ENCODE assay signal across 1 cellular context in the genomic region with DNA sequence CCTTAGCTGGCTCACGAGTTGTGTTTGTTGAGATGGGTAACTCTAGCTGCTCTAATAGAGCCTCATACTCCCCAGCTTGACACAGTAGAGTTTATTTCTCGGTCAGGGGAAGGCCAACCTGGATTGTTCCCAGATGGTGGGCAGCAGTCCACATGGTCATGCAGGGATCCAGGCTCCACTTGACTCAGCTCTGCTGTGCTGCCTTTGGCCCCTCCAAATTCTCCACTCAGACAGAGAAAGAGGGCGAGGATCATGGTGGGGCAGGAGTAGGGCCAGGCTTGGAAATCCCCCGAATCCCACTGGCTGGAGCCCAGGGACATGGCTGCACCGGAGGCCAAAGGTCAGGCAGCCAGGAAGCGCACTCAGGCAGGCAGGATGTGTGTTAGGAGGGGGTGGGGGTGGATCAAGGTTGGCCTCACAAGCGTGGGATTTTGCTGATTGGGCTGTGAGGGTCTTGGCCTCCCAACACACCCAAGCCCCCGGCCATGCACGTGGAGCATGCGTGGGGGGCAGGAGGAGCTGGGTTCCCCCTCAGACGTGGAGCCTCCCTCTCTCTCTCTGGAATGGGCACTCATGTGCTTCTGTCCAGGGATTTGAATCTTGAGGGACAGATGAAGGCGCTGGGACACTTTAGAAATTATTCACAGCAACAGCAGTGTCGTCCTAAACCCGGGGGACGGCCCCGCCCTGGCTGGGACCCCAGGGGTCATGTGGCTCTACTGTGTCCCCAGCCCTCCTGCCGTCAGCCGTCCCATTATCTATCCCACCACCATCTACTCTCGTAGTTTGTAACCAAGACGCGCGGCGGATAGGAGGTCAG.
TF ChIP-seq lines count a peak whose summit lies in the region.

No MANE protein-coding gene starts in this region.

TF ChIP-seq in H1, 55 proteins besides CTCF, POLR2A, EP300 and RAD21:
- no peak for TF ChIP-seq PHF8 (conservative IDR thresholded peaks at IDR 0.05; ENCODE audit: low read depth, low read length)
- TF ChIP-seq NANOG (IDR thresholded peaks at IDR 0.05; ENCODE audit: insufficient read depth, low read depth, low read length, poor library complexity, severe bottlenecking): no peak
- TF ChIP-seq, protein P1, sequence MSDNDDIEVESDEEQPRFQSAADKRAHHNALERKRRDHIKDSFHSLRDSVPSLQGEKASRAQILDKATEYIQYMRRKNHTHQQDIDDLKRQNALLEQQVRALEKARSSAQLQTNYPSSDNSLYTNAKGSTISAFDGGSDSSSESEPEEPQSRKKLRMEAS (IDR thresholded peaks at IDR 0.05): no peak
